ENCODE assay signal across 18 cellular contexts in genomic region chr1:159023723-159024122, GRCh38. TPM values are rescaled to one million over a fixed set of nuclear protein-coding genes. Genes with fewer than 3 reads are reported as not detected.
"Had no signal": no experiment of that assay in that cellular context is flagged by ENCODE, and none has a peak within 500 bp of the region (broad histone marks: within the 10 kb centered on the region; RNA-seq: fewer than 3 reads in every experiment).

No MANE protein-coding gene starts in this region.

- H3K4me1 ChIP-seq: colonic mucosa had no signal

- H3K27me3 ChIP-seq: colonic mucosa, hepatocyte, ovary, sigmoid colon, stomach had no signal

- H3K27me3 Mint-ChIP-seq: activated CD8-positive, alpha-beta memory T cell treated with anti-CD3 and anti-CD28 coated beads, Interleukin-2, amount 10 ng/mL, durations not matched to agents 7 days and 5 days had no signal

- H3K4me3 ChIP-seq: colonic mucosa, hepatocyte, mucosa of descending colon, ovary, sigmoid colon, SK-N-MC, stomach, thoracic aorta had no signal

- H3K36me3 ChIP-seq: colonic mucosa, ovary had no signal

- H3K9me3 ChIP-seq: colonic mucosa, mucosa of descending colon, ovary, sigmoid colon, stomach, thoracic aorta had no signal

- H3K27ac Mint-ChIP-seq: activated CD8-positive, alpha-beta memory T cell treated with anti-CD3 and anti-CD28 coated beads, Interleukin-2, amount 10 ng/mL, durations not matched to agents 7 days and 5 days had no signal

- H3K4me3 Mint-ChIP-seq: activated CD8-positive, alpha-beta memory T cell treated with anti-CD3 and anti-CD28 coated beads, Interleukin-2, amount 10 ng/mL, durations not matched to agents 7 days and 5 days; activated T-cell treated with anti-CD3 and anti-CD28 coated beads, Interleukin-2, amount 50 U/mL, for 4 hours had no signal

- H3K27ac ChIP-seq: colonic mucosa, epithelial cell of prostate, hepatocyte, ovary, sigmoid colon, SK-N-MC, stomach, thoracic aorta had no signal

- H3K9me3 Mint-ChIP-seq: activated T-cell treated with anti-CD3 and anti-CD28 coated beads, Interleukin-2, amount 50 U/mL, for 4 hours had no signal

- DNase-seq: activated CD4-positive, CD25-positive, alpha-beta regulatory T cell; activated CD8-positive, alpha-beta memory T cell treated with anti-CD3 and anti-CD28 coated beads, Interleukin-2, amount 10 ng/mL, durations not matched to agents 7 days and 5 days; activated naive CD4-positive, alpha-beta T cell treated with Interleukin-2 at 50 U/mL for 16 hours; activated T-cell treated with anti-CD3 and anti-CD28 coated beads, Interleukin-2, amount 50 U/mL, for 4 hours; colonic mucosa; left cardiac atrium; mucosa of descending colon; ovary; sigmoid colon; stimulated activated CD4-positive, alpha-beta T cell treated with anti-CD3 and anti-CD28 coated beads, Interleukin-2, amount 100 ng/mL, for 24 hours; stomach; T-helper 1 cell had no signal

- ATAC-seq: activated CD8-positive, alpha-beta memory T cell treated with anti-CD3 and anti-CD28 coated beads, Interleukin-2, amount 10 ng/mL, durations not matched to agents 7 days and 5 days; activated T-cell treated with anti-CD3 and anti-CD28 coated beads, Interleukin-2, amount 50 U/mL, for 4 hours; left cardiac atrium; mucosa of descending colon had no signal

RNA-seq across cellular contexts. Expression of gene IFI16, which starts 14.0 kb away (rescaled TPM):
- polyA plus RNA-seq: neural cell had no signal

RNA-seq across cellular contexts. Expression of gene AIM2, which starts 52.8 kb away (rescaled TPM):
- total RNA-seq: lung microvascular endothelial cell had no signal
